In the genomic region with DNA sequence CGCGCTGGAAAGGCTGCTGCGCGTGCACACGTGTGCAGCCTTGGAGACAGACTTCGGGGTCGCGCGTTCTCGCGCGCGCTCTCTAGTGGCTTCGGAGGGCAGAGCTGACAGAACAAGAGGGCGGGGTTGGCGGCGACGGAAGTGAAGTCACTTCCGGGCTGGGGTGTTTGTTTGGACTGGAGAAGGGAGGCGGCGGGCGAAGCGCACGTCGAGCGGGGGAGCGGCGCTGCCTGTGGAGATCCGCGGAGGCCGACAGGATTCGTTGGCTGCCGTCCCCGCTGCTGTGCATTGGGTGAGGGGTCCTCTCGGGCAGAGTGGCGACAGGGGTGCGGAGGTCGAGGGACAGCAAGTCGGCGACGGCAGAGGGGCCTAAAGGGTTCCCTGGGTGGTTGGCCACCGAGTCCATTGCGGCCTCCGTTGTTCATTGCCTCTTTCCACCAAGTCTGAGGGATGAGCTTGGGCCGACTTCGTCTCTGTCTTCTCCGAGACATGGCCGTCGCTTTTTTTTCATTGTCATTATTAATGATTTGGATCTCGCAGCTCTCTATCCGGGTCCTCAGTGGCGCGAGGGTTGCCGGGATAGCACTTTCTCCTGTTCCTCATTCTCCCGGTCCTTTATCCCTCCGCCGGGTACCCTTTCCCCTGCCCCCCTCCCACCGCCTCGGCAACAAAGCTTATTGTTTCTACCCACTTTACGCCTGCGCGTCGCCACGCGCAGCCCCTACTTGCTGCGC, we compare ENCODE assay signal across 8 cellular contexts. TPM values are rescaled to one million over a fixed set of nuclear protein-coding genes. Genes with fewer than 3 reads are reported as not detected.
DNase-seq lines count a peak whose midpoint lies in the region; ATAC-seq and TF ChIP-seq lines count a peak whose summit lies in the region.

TSS of gene PAIP2 (plus strand) at position 166 of the 734 bp plus-strand sequence. CDS start 21,931 bp downstream, outside the sequence.

- H3K4me1 ChIP-seq in right atrium auricular region (peaks cover 0 to 40% of the 10 kb centered on the region in 2 donors), uterus (peaks cover 5 to 6% of the 10 kb centered on the region in 2 donors)

- H3K27ac ChIP-seq in angular gyrus (ENCODE audit: low read depth, low read length) (peak within 1 kb of the TSS; percentile 100), right atrium auricular region (peak within 1 kb of the TSS; percentile 94 to 98), uterus (peak within 1 kb of the TSS; percentile 96 to 98)

- intact Hi-C loops in uterus (cut with DNase I; ENCODE audit: low total_unique reads) = no loop called here

- H3K36me3 ChIP-seq in right atrium auricular region (no peaks in the 10 kb centered on the region), uterus (no peaks in the 10 kb centered on the region)

- ATAC-seq in GM18498 (IDR thresholded peaks at IDR 0.05; ENCODE audit: unreplicated experiment) (peak; percentile 93), HG02938 (IDR thresholded peaks at IDR 0.05; ENCODE audit: unreplicated experiment) (peak; percentile 89)

- H3K9me3 ChIP-seq in right atrium auricular region (no peaks in the 10 kb centered on the region), uterus (no peaks in the 10 kb centered on the region)

- TF ChIP-seq CTCF in right atrium auricular region (IDR thresholded peaks at IDR 0.05) = peak; percentile 77 to 88
- TF ChIP-seq CTCF in uterus (IDR thresholded peaks at IDR 0.05) = peak; percentile 77 to 88 (median 81)

- H3K27me3 ChIP-seq in right atrium auricular region (no peaks in the 10 kb centered on the region), uterus (no peaks in the 10 kb centered on the region)

- TF ChIP-seq POLR2A in uterus (IDR thresholded peaks at IDR 0.05) = peak; percentile 88 to 97

- H3K4me3 ChIP-seq in right atrium auricular region (peak within 1 kb of the TSS; percentile 84 to 88), uterus (peak within 1 kb of the TSS; percentile 84 to 92)

- DNase-seq in NCI-H187 (lab: John Stamatoyannopoulos, UW) (peak; percentile 91), T-helper 2 cell (peak; percentile 91 to 98 (median 95)), right atrium auricular region (ENCODE audit: low spot score) (peak; percentile 98), pulmonary artery endothelial cell (ENCODE audit: low read depth, low spot score) (peak; percentile 91), uterus (peak; percentile 97 to 98)

RNA-seq across cellular contexts. Expression of gene PAIP2, which starts in this region (rescaled TPM):
- total RNA-seq in right atrium auricular region = 100 to 1,000 TPM in 1 of 2 donors, 10 to 100 TPM in 1; 97.6 to 156 TPM
- 74.3 and 94.6 TPM in 2 replicates for total RNA-seq in pulmonary artery endothelial cell
- total RNA-seq in uterus = 100 to 1,000 TPM in 1 of 4 donors, 10 to 100 TPM in 3; 43.5 to 144 (median 87.7) TPM

Comparison
In these comparisons a context has a peak if more than half of its experiments do, and no peak if none do; other contexts are left out.
1. Peak in every context shown above with its lines: DNase-seq, ATAC-seq, H3K4me3 ChIP-seq and H3K27ac ChIP-seq.